Comparison of ENCODE assay signal across 29 cellular contexts in genomic region chr7:83020171-83020570, GRCh38.
DNase-seq lines count a peak whose midpoint lies in the region; TF ChIP-seq lines count a peak whose summit lies in the region.
"Had no signal": no experiment of that assay in that cellular context is flagged by ENCODE, and none has a peak within 500 bp of the region (broad histone marks: within the 10 kb centered on the region; RNA-seq: fewer than 3 reads in every experiment).

No MANE protein-coding gene starts in this region.

- TF ChIP-seq CTCF in retinal pigment epithelial cell (conservative IDR thresholded peaks at IDR 0.05; ENCODE audit: low read depth, low read length), result no peak
- no peak for TF ChIP-seq CTCF in HFFc6 (IDR thresholded peaks at IDR 0.05)

- H3K27ac Mint-ChIP-seq in HFFc6, result no peak overlapping the region
- H3K27ac Mint-ChIP-seq: B cell; CD14-positive monocyte; CD4-positive, alpha-beta memory T cell; CD4-positive, alpha-beta T cell; CD4-positive, CD25-positive, alpha-beta regulatory T cell; CD8-positive, alpha-beta memory T cell; CD8-positive, alpha-beta T cell had no signal

- peaks cover 21% of the 10 kb centered on the region for H3K9me3 Mint-ChIP-seq in HFFc6

- no peak overlapping the region for H3K4me3 Mint-ChIP-seq in HFFc6
- H3K4me3 Mint-ChIP-seq: B cell; CD14-positive monocyte; CD4-positive, alpha-beta memory T cell; CD4-positive, alpha-beta T cell; CD4-positive, CD25-positive, alpha-beta regulatory T cell; CD8-positive, alpha-beta memory T cell; CD8-positive, alpha-beta T cell had no signal

- no peaks in the 10 kb centered on the region for H3K4me1 Mint-ChIP-seq in HFFc6 (ENCODE audit: low read depth)
- H3K4me1 Mint-ChIP-seq: B cell; CD14-positive monocyte; CD4-positive, alpha-beta memory T cell; CD4-positive, CD25-positive, alpha-beta regulatory T cell; CD8-positive, alpha-beta memory T cell had no signal

- DNase-seq in retina (peak; percentile 58), retinal pigment epithelial cell (ENCODE audit: low read depth) (peak; percentile 68), NCI-H446 (lab: John Stamatoyannopoulos, UW) (no peak), HFFc6 (no peak)
- DNase-seq: 8988T; ACHN; AML-193; BE2C; C1 segment of cervical spinal cord; Caco-2; Calu3; CD4-positive, alpha-beta memory T cell; CD4-positive, alpha-beta T cell; CD4-positive, CD25-positive, alpha-beta regulatory T cell; CD8-positive, alpha-beta memory T cell; CD8-positive, alpha-beta T cell; COR-L47; DMS 273 treated with DMSO at 0.1 percent for 48 hours; DMS153; DMS53; DMS79; DMS79 treated with DMSO at 0.1 percent for 48 hours; DND-41; EL had no signal

- no peaks in the 10 kb centered on the region for H3K36me3 Mint-ChIP-seq in HFFc6 (ENCODE audit: low read depth)
- H3K36me3 Mint-ChIP-seq: CD14-positive monocyte; CD4-positive, alpha-beta memory T cell; CD4-positive, CD25-positive, alpha-beta regulatory T cell; CD8-positive, alpha-beta memory T cell; CD8-positive, alpha-beta T cell had no signal

- H3K4me3 ChIP-seq in retinal pigment epithelial cell (ENCODE audit: low read length), result no peak overlapping the region
- H3K4me3 ChIP-seq: A549; BLaER1; BLaER1 treated with 17β-estradiol and CSF1 and Interleukin-3, amounts not matched to agents 10 nM and 100 nM had no signal

- H3K27me3 Mint-ChIP-seq in HFFc6 (ENCODE audit: insufficient read depth), result no peaks in the 10 kb centered on the region
- H3K27me3 Mint-ChIP-seq: B cell; CD4-positive, alpha-beta memory T cell; CD4-positive, alpha-beta T cell; CD4-positive, CD25-positive, alpha-beta regulatory T cell; CD8-positive, alpha-beta memory T cell had no signal

Comparison
In these comparisons a context has a peak if more than half of its experiments do, and no peak if none do; other contexts are left out.
1. DNase-seq: peak in retina (single experiment) and retinal pigment epithelial cell (single experiment); none in NCI-H446 (0 of 2) and HFFc6 (single experiment).